In the genomic region with DNA sequence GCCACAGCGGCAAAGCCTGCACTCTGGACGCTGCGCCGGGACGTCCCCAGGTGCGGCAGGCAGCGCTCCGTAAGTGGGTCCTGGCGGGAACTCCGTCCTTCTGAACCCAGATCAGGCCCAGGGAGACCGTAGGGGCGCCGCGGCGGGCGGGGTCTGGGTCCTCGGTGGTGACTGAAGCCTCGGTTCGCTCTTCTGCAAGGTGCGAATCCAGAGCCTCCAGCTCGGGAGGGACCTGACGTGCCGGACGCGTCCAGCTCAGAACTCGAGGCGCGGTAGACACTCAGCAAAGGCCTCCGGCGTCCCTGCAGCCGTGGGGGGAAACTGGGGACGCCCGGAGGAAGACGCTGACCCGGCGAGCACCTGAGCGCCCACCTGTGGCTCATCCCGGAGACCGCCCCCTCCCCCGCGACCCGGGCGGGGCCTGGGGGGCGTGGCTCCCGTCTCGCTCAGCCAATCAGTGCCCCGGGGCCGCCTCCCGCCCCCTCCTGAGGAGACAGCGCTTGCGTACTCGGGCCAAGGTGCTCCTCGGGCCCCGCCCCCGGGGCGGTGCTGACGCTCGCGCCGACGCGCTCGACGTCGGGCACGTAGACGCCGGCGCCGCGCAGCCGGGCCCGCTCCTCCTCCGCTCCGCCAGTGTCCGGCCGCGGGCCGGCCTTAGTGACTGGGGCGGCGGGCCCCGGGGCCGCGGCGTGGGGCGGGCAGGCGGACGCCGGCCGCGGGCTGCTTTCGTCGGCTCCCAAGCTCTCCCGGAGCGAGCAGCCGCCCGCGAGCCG, we compare ENCODE assay signal across 8 cellular contexts. TPM values are rescaled to one million over a fixed set of nuclear protein-coding genes. Genes with fewer than 3 reads are reported as not detected.
A peak's percentile ranks its signal among the peaks of the same experiment; 100 is the strongest.
DNase-seq lines count a peak whose midpoint lies in the region; ATAC-seq, FAIRE-seq and TF ChIP-seq lines count a peak whose summit lies in the region.

PPFIA1 (plus strand) TSS at position 587 of the 773 bp plus-strand sequence. CDS start 1,483 bp downstream, outside the sequence.

- TF ChIP-seq POLR2A in GM19099 (IDR thresholded peaks at IDR 0.05; ENCODE audit: extremely low read depth, insufficient read length, low read depth) = peak; percentile 87

- H3K4me1 ChIP-seq in kidney (ENCODE audit: control insufficient read depth in 1 of 2, insufficient read depth in 1 of 2, low read depth in 1 of 2, low read length in 2 of 2) = peaks cover 7 to 8% of the 10 kb centered on the region in 2 donors

- peak; percentile 74 for ATAC-seq in HG03378 (IDR thresholded peaks at IDR 0.05; ENCODE audit: unreplicated experiment)

- H3K36me3 ChIP-seq in kidney (ENCODE audit: control insufficient read depth in 1 of 2, insufficient read depth in 2 of 2, low read length in 2 of 2) = peaks cover 7 to 12% of the 10 kb centered on the region in 2 donors

- no peaks in the 10 kb centered on the region for H3K9me3 ChIP-seq in kidney (ENCODE audit: control insufficient read depth in 1 of 2, low read length in 2 of 2)

- TF ChIP-seq CTCF in kidney (IDR thresholded peaks at IDR 0.05; ENCODE audit: borderline replicate concordance, extremely low read depth, insufficient read depth) = peak; percentile 6

- H3K9ac ChIP-seq in kidney (ENCODE audit: low read length in 2 of 2) = peak within 1 kb of the TSS; percentile 59 to 90

- intact Hi-C loops in kidney (cut with DNase I) = no loop called here

- FAIRE-seq in kidney (lab: Jason Lieb, UNC) = no peak

- H3K4me3 ChIP-seq in kidney (ENCODE audit: low read length in 2 of 2) = peak within 1 kb of the TSS; percentile 79 to 84

- peak; percentile 97 for DNase-seq in Ammon's horn (ENCODE audit: low spot score)
- peak; percentile 83 for DNase-seq in NCI-H446 treated with DMSO at 0.1 percent for 48 hours (lab: John Stamatoyannopoulos, UW)
- DNase-seq in activated CD4-positive, CD25-positive, alpha-beta regulatory T cell treated with anti-CD3 and anti-CD28 coated beads, Interleukin-2, amount 50 U/mL, for 72 hours = peak; percentile 97
- DNase-seq in cerebellar cortex (ENCODE audit: low spot score) = peak; percentile 95
- DNase-seq in kidney = peak; percentile 99
- peak; percentile 96 for DNase-seq in stimulated activated CD4-positive, alpha-beta T cell treated with anti-CD3 and anti-CD28 coated beads, Interleukin-15, amount 100 ng/mL, for 1 hour (ENCODE audit: low read depth in 1 of 2, low spot score in 1 of 2)

- peak within 1 kb of the TSS; percentile 74 to 78 for H3K27ac ChIP-seq in kidney (ENCODE audit: low read depth in 2 of 2, low read length in 2 of 2)

RNA-seq across cellular contexts. Expression of gene PPFIA1, which starts in this region (rescaled TPM):
- total RNA-seq in kidney = 53.0 TPM
- polyA plus RNA-seq in kidney (ENCODE audit: insufficient read depth, low read depth, low replicate concordance) = 19.1 TPM

Comparison
In these comparisons a context has a peak if more than half of its experiments do, and no peak if none do; other contexts are left out.
1. Peak in every context shown above with its lines: DNase-seq, ATAC-seq, H3K4me3 ChIP-seq and H3K27ac ChIP-seq.